In genomic region chr5:177306103-177306640, GRCh38 we compare ENCODE assay signal across 8 cellular contexts. TPM values are rescaled to one million over a fixed set of nuclear protein-coding genes. Genes with fewer than 3 reads are reported as not detected.
DNase-seq lines count a peak whose midpoint lies in the region; ATAC-seq, FAIRE-seq and TF ChIP-seq lines count a peak whose summit lies in the region.
"Not testable (repeated sequence)": the region's sequence is repeated elsewhere in the genome, so short reads cannot be mapped to it uniquely, and the experiment has no call there.

No MANE protein-coding gene starts in this region.

- not testable (repeated sequence) for H2BK5ac ChIP-seq in H9 (ENCODE audit: insufficient read length, low read length)

- H3K9me1 ChIP-seq in K562 (ENCODE audit: control insufficient read depth, insufficient read depth, low read length): not testable (repeated sequence)

- peak overlapping the region; percentile 96 to 100 (median 99) for H3K4me2 ChIP-seq in BLaER1 treated with 17β-estradiol and CSF1 and Interleukin-3, amounts not matched to agents 10 nM and 100 nM
- not testable (repeated sequence) for H3K4me2 ChIP-seq in H9 (ENCODE audit: insufficient read depth, insufficient read length, low read length); K562 (ENCODE audit: insufficient read depth, low read length)

- H2BK15ac ChIP-seq in H9 (ENCODE audit: low read depth, low read length): not testable (repeated sequence)

- H3K4me3 ChIP-seq in BLaER1 treated with 17β-estradiol and CSF1 and Interleukin-3, amounts not matched to agents 10 nM and 100 nM: peak overlapping the region in 9 of 10 experiments; percentile 91 to 97 (median 92); a peak in 19 of 20 replicates
- not testable (repeated sequence) for H3K4me3 ChIP-seq in K562, esophagus squamous epithelium

- intact Hi-C loops in K562 (cut with micrococcal nuclease); esophagus squamous epithelium (cut with DNase I): not testable (repeated sequence)

- not testable (repeated sequence) for H3K79me1 ChIP-seq in H9 (ENCODE audit: insufficient read depth, low read depth, low read length, poor library complexity, severe bottlenecking)

- not testable (repeated sequence) for H4K5ac ChIP-seq in H9 (ENCODE audit: insufficient read length, low read depth, low read length)

- H3K4me3 Mint-ChIP-seq in H9 (peak overlapping the region; percentile 14 to 93; a peak in 2 of 5 replicates), T-cell (peak overlapping the region; percentile 21 to 94 (median 92)), naive B cell (peak overlapping the region in 6 of 8 donors; percentile 22 to 97 (median 50))
- H3K4me3 Mint-ChIP-seq in activated T-cell treated with anti-CD3 and anti-CD28 coated beads, Interleukin-2, amount 50 U/mL, for 4 hours: peak overlapping the region; percentile 92
- peak overlapping the region in 1 of 2 donors; percentile 25 for H3K4me3 Mint-ChIP-seq in stimulated activated naive B cell treated with anti-CD40 and anti-IgM and Interleukin-4, amounts not matched to agents 10 μg/mL and 1 μg/mL and 100 μg/mL, for 72 hours

- H3K27ac Mint-ChIP-seq in H9 (0 out of 7 replicates have a peak overlapping the region, but pooled peaks of 1 of the 3 experiments have one; percentile 49), T-cell (peak overlapping the region; percentile 16 to 94), naive B cell (peak overlapping the region in 2 of 6 donors; percentile 18 to 88)
- H3K27ac Mint-ChIP-seq in stimulated activated naive B cell treated with anti-CD40 and anti-IgM and Interleukin-4, amounts not matched to agents 10 μg/mL and 1 μg/mL and 100 μg/mL, for 72 hours: peak overlapping the region; percentile 14

- not testable (repeated sequence) for TF ChIP-seq CTCF in H9 (conservative IDR thresholded peaks at IDR 0.05); K562 (IDR thresholded peaks at IDR 0.05 in 2 of 3, conservative IDR thresholded peaks at IDR 0.05 in 1 of 3; ENCODE audit: insufficient read depth in 2 of 3, low read depth in 1 of 3, low read length in 3 of 3); esophagus squamous epithelium (IDR thresholded peaks at IDR 0.05)

- not testable (repeated sequence) for TF ChIP-seq EP300 in K562 (IDR thresholded peaks at IDR 0.05; ENCODE audit: low read length)

- ATAC-seq in T-cell (replicated peaks in 1 of 4); activated T-cell treated with anti-CD3 and anti-CD28 coated beads, Interleukin-2, amount 50 U/mL, for 4 hours; K562; naive B cell (ENCODE audit: low read depth in 2 of 2); stimulated activated naive B cell treated with anti-CD40 and anti-IgM and Interleukin-4, amounts not matched to agents 10 μg/mL and 1 μg/mL and 100 μg/mL, for 72 hours (replicated peaks): not testable (repeated sequence)

- H4K91ac ChIP-seq in H9 (ENCODE audit: insufficient read length, low read depth, low read length): not testable (repeated sequence)

- H4K8ac ChIP-seq in H9 (replicated peaks; ENCODE audit: insufficient read length, low read depth, low read length): not testable (repeated sequence)

- H2AFZ ChIP-seq in H9 (ENCODE audit: low read length); K562 (ENCODE audit: low read depth, low read length): not testable (repeated sequence)

- not testable (repeated sequence) for FAIRE-seq in K562 (lab: Jason Lieb, UNC)

- not testable (repeated sequence) for H3K18ac ChIP-seq in H9 (ENCODE audit: insufficient read length, low read depth, low read length)

- not testable (repeated sequence) for TF ChIP-seq RAD21 in K562 (CRISPR knock-in tag; conservative IDR thresholded peaks at IDR 0.05 in 1 of 2, IDR thresholded peaks at IDR 0.05 in 1 of 2)

- not testable (repeated sequence) for H3K23ac ChIP-seq in H9 (ENCODE audit: insufficient read length, low read depth, low read length)

- H3K4me1 Mint-ChIP-seq in H9 (peaks cover 27 to 32% of the 10 kb centered on the region in 2 experiments), T-cell (peaks cover 54 to 76% (median 59%) of the 10 kb centered on the region in 3 donors), naive B cell (peaks cover 39 to 70% (median 67%) of the 10 kb centered on the region in 3 donors)
- peaks cover 62% of the 10 kb centered on the region for H3K4me1 Mint-ChIP-seq in activated T-cell treated with anti-CD3 and anti-CD28 coated beads, Interleukin-2, amount 50 U/mL, for 4 hours (ENCODE audit: low read depth)
- H3K4me1 Mint-ChIP-seq in stimulated activated naive B cell treated with anti-CD40 and anti-IgM and Interleukin-4, amounts not matched to agents 10 μg/mL and 1 μg/mL and 100 μg/mL, for 72 hours: peaks cover 44 to 73% of the 10 kb centered on the region in 2 donors

- not testable (repeated sequence) for H3K79me2 ChIP-seq in H9 (ENCODE audit: insufficient read depth, low read length)
- H3K79me2 ChIP-seq in K562 (ENCODE audit: control insufficient read depth, insufficient read depth, low read length): peaks cover 54% of the 10 kb centered on the region

- H3K27ac ChIP-seq in BLaER1 treated with 17β-estradiol and CSF1 and Interleukin-3, amounts not matched to agents 10 nM and 100 nM: peak overlapping the region; percentile 90 to 100 (median 98)
- not testable (repeated sequence) for H3K27ac ChIP-seq in H9 (ENCODE audit: insufficient read length, low read depth, low read length); K562 (ENCODE audit: extremely low read depth, low read depth, low read length)
- peak overlapping the region; percentile 39 to 98 (median 92) for H3K27ac ChIP-seq in esophagus squamous epithelium

- H2BK20ac ChIP-seq in H9 (ENCODE audit: low read depth, low read length, poor library complexity, severe bottlenecking): not testable (repeated sequence)

- H3K36me3 Mint-ChIP-seq in H9 (ENCODE audit: insufficient read depth in 1 of 3, low read depth in 3 of 3): peaks cover 24 to 38% (median 31%) of the 10 kb centered on the region in 3 experiments
- peaks cover 15% of the 10 kb centered on the region for H3K36me3 Mint-ChIP-seq in T-cell
- peaks cover 12% of the 10 kb centered on the region for H3K36me3 Mint-ChIP-seq in activated T-cell treated with anti-CD3 and anti-CD28 coated beads, Interleukin-2, amount 50 U/mL, for 4 hours (ENCODE audit: insufficient read depth)
- not testable (repeated sequence) for H3K36me3 Mint-ChIP-seq in naive B cell
- H3K36me3 Mint-ChIP-seq in stimulated activated naive B cell treated with anti-CD40 and anti-IgM and Interleukin-4, amounts not matched to agents 10 μg/mL and 1 μg/mL and 100 μg/mL, for 72 hours: peaks cover 14 to 43% of the 10 kb centered on the region in 2 donors

- not testable (repeated sequence) for TF ChIP-seq POLR2A in K562 (conservative IDR thresholded peaks at IDR 0.05); esophagus squamous epithelium (IDR thresholded peaks at IDR 0.05)

- H3K4ac ChIP-seq in H9 (ENCODE audit: low read depth, low read length): not testable (repeated sequence)

- H4K20me1 ChIP-seq in BLaER1 treated with 17β-estradiol and CSF1 and Interleukin-3, amounts not matched to agents 10 nM and 100 nM: peaks cover 0 to 68% (median 26%) of the 10 kb centered on the region in 11 experiments; a peak in 17 of 22 replicates
- H4K20me1 ChIP-seq in H9 (ENCODE audit: control insufficient read depth, insufficient read depth, insufficient read length); K562 (replicated peaks; ENCODE audit: control insufficient read depth, insufficient read depth, low read length): not testable (repeated sequence)

- peaks cover 28 to 68% (median 46%) of the 10 kb centered on the region in 11 experiments for H3K36me3 ChIP-seq in BLaER1 treated with 17β-estradiol and CSF1 and Interleukin-3, amounts not matched to agents 10 nM and 100 nM
- peaks cover 46% of the 10 kb centered on the region for H3K36me3 ChIP-seq in K562 (ENCODE audit: control insufficient read depth, insufficient read depth, low read length)
- peaks cover 5 to 48% (median 8%) of the 10 kb centered on the region in 3 donors for H3K36me3 ChIP-seq in esophagus squamous epithelium

- H3K9me3 ChIP-seq in BLaER1 treated with 17β-estradiol and CSF1 and Interleukin-3, amounts not matched to agents 10 nM and 100 nM (replicated peaks in 1 of 11); H9 (ENCODE audit: control insufficient read depth, low read depth, low read length); K562 (replicated peaks; ENCODE audit: control insufficient read depth, insufficient read depth, low read depth, low read length); esophagus squamous epithelium: not testable (repeated sequence)

- POLR2A ChIA-PET in T-cell (lab: Charles Lee): not testable (repeated sequence)
- POLR2A ChIA-PET in K562 (lab: Yijun Ruan, JAX): interaction anchor here (1.0 to 1.4 kb wide), 3 partner anchors 8 to 121 kb away, joined by 3 to 5 read pairs (median 4); partner anchors contain the start of gene LMAN2

- CTCF ChIA-PET in T-cell (lab: Charles Lee); K562 (lab: Yijun Ruan, JAX; ENCODE audit: low intra/inter-chr PET ratio): not testable (repeated sequence)

- H3K4me1 ChIP-seq in BLaER1 treated with 17β-estradiol and CSF1 and Interleukin-3, amounts not matched to agents 10 nM and 100 nM: peaks cover 70 to 88% (median 74%) of the 10 kb centered on the region in 10 experiments
- H3K4me1 ChIP-seq in H9 (ENCODE audit: insufficient read depth, low read length): not testable (repeated sequence)
- H3K4me1 ChIP-seq in K562 (replicated peaks in 1 of 2; ENCODE audit: control insufficient read depth in 2 of 2, insufficient read depth in 2 of 2, low read length in 2 of 2) (peaks cover 33 to 60% of the 10 kb centered on the region in 2 experiments; a peak in 4 of 5 replicates), esophagus squamous epithelium (peaks cover 48 to 88% (median 48%) of the 10 kb centered on the region in 3 donors)

- peaks cover 13% of the 10 kb centered on the region for H3K23me2 ChIP-seq in H9 (ENCODE audit: insufficient read length, low read depth, low read length, poor library complexity, severe bottlenecking)

- H3K27me3 Mint-ChIP-seq in H9 (ENCODE audit: low read depth); T-cell; activated T-cell treated with anti-CD3 and anti-CD28 coated beads, Interleukin-2, amount 50 U/mL, for 4 hours (ENCODE audit: low read depth); naive B cell; stimulated activated naive B cell treated with anti-CD40 and anti-IgM and Interleukin-4, amounts not matched to agents 10 μg/mL and 1 μg/mL and 100 μg/mL, for 72 hours: not testable (repeated sequence)

- not testable (repeated sequence) for DNase-seq in H9; T-cell; activated T-cell treated with anti-CD3 and anti-CD28 coated beads, Interleukin-2, amount 50 U/mL, for 4 hours; K562 (ENCODE audit: extremely low read depth in 1 of 4, low spot score in 3 of 4); esophagus squamous epithelium (lab: John Stamatoyannopoulos, UW); naive B cell; stimulated activated naive B cell treated with anti-CD40 and anti-IgM and Interleukin-4, amounts not matched to agents 10 μg/mL and 1 μg/mL and 100 μg/mL, for 72 hours

- not testable (repeated sequence) for H3K56ac ChIP-seq in H9 (ENCODE audit: insufficient read length, low read depth, low read length)

- not testable (repeated sequence) for BruUV-seq in K562 (replicated peaks; lab: Mats Ljungman, UMichigan)

- H3T11ph ChIP-seq in H9 (ENCODE audit: low read length): not testable (repeated sequence)

- peak overlapping the region; percentile 89 to 98 (median 96) for H3K9ac ChIP-seq in BLaER1 treated with 17β-estradiol and CSF1 and Interleukin-3, amounts not matched to agents 10 nM and 100 nM
- H3K9ac ChIP-seq in H9 (ENCODE audit: extremely low read depth, insufficient read length, low read length); K562 (ENCODE audit: insufficient read depth in 1 of 2, low read depth in 2 of 2, low read length in 2 of 2): not testable (repeated sequence)

- H2BK12ac ChIP-seq in H9 (ENCODE audit: insufficient read length, low read depth, low read length): not testable (repeated sequence)

- in situ Hi-C loops in K562 (cut with MboI): not testable (repeated sequence)

- H2BK120ac ChIP-seq in H9 (ENCODE audit: low read depth, low read length, poor library complexity, severe bottlenecking): not testable (repeated sequence)

- not testable (repeated sequence) for H3K14ac ChIP-seq in H9 (ENCODE audit: insufficient read depth, low read length)

- H2AK5ac ChIP-seq in H9 (ENCODE audit: insufficient read length, low read length): not testable (repeated sequence)

- WGBS in H9 (ENCODE audit: extremely low coverage, insufficient read length, low lambda C conversion rate): no CpG with 5 or more reads among the region's 11 CpGs
- WGBS in K562 (ENCODE audit: insufficient coverage, low coverage, missing lambda C conversion rate): 94% methylated on average over 11 of the region's 11 CpGs
- 58 to 67% methylated on average over 7 to 8 of the region's 11 CpGs for WGBS in esophagus squamous epithelium, 2 donors

- not testable (repeated sequence) for H3K27me3 ChIP-seq in BLaER1 treated with 17β-estradiol and CSF1 and Interleukin-3, amounts not matched to agents 10 nM and 100 nM; H9 (ENCODE audit: insufficient read depth, low read length); K562 (ENCODE audit: control insufficient read depth in 2 of 2, insufficient read depth in 2 of 2, low read length in 2 of 2); esophagus squamous epithelium

- not testable (repeated sequence) for H3K9me3 Mint-ChIP-seq in H9; T-cell; activated T-cell treated with anti-CD3 and anti-CD28 coated beads, Interleukin-2, amount 50 U/mL, for 4 hours; naive B cell; stimulated activated naive B cell treated with anti-CD40 and anti-IgM and Interleukin-4, amounts not matched to agents 10 μg/mL and 1 μg/mL and 100 μg/mL, for 72 hours

RNA-seq across cellular contexts. Expression of gene PRELID1, which starts 2.6 kb away (rescaled TPM):
- total RNA-seq in H9 (2021): 212 and 213 TPM in 2 replicates
- 10 to 100 TPM; 52.0 to 84.9 (median 74.5) TPM for total RNA-seq in T-cell
- 100 to 1,000 TPM; 293 to 372 (median 302) TPM for total RNA-seq in activated T-cell treated with anti-CD3 and anti-CD28 coated beads, Interleukin-2, amount 50 U/mL, for 4 hours
- total RNA-seq in K562 (2011; cell fraction: chromatin; rRNA removed; ENCODE audit: low replicate concordance): 48.2 and 87.9 TPM in 2 replicates
- 113 and 136 TPM in 2 replicates for total RNA-seq in K562 (2011; cell fraction: nucleolus; rRNA removed)
- 88.0 and 98.6 TPM in 2 replicates for total RNA-seq in K562 (2011; cell fraction: nucleoplasm; rRNA removed)
- total RNA-seq in K562 (2014; rRNA removed): 330 and 397 TPM in 2 replicates
- 240 and 288 TPM in 2 replicates for total RNA-seq in K562 (2014; rRNA removed; fragmentation: Illumina TruSeq; extraction: Trizol)
- 336 and 342 TPM in 2 replicates for total RNA-seq in K562 (2015; rRNA removed; fragmentation: Illumina TruSeq; extraction: Trizol)
- total RNA-seq in K562 (2021): 357 and 376 TPM in 2 replicates
- polyA plus RNA-seq in K562 (2011; rRNA removed): 306 and 340 TPM in 2 replicates
- polyA plus RNA-seq in K562 (2011; cell fraction: cytosol; rRNA removed): 419 and 903 TPM in 2 replicates
- polyA plus RNA-seq in K562 (2011; cell fraction: nucleus; rRNA removed): 140 and 180 TPM in 2 replicates
- polyA plus RNA-seq in K562 (2012): 250 and 264 TPM in 2 replicates
- polyA plus RNA-seq in K562 (2014; fragmentation: Illumina TruSeq; extraction: Trizol): 313 and 379 TPM in 2 replicates
- 10 to 100 TPM; 40.1 to 63.7 TPM for polyA plus RNA-seq in K562 (2014; fragmentation: Nextera tagmentation; extraction: Ambion mirVana)
- polyA plus RNA-seq in K562 (2014; rRNA removed): 484 and 583 TPM in 2 replicates
- polyA minus RNA-seq in K562 (2011; rRNA and poly(A)+ RNA removed): 122 and 169 TPM in 2 replicates
- 115 and 142 TPM in 2 replicates for polyA minus RNA-seq in K562 (2011; cell fraction: cytosol; rRNA and poly(A)+ RNA removed)
- polyA minus RNA-seq in K562 (2011; cell fraction: nucleus; rRNA and poly(A)+ RNA removed): 52.6 and 54.7 TPM in 2 replicates
- 100 to 1,000 TPM in 2 of 4 donors, 10 to 100 TPM in 2; 88.7 to 184 (median 108) TPM for total RNA-seq in esophagus squamous epithelium
- polyA plus RNA-seq in naive B cell (ENCODE audit: low read depth in 6 of 6): 100 to 1,000 TPM; 162 to 227 (median 176) TPM

RNA-seq across cellular contexts. Expression of gene RAB24, which starts 2.7 kb away (rescaled TPM):
- total RNA-seq in H9 (2021): 17.6 and 18.6 TPM in 2 replicates
- 10 to 100 TPM; 18.2 to 34.0 (median 25.2) TPM for total RNA-seq in T-cell
- total RNA-seq in activated T-cell treated with anti-CD3 and anti-CD28 coated beads, Interleukin-2, amount 50 U/mL, for 4 hours: 10 to 100 TPM; 26.3 to 29.8 (median 27.5) TPM
- total RNA-seq in K562 (2011; cell fraction: chromatin; rRNA removed; ENCODE audit: low replicate concordance): 54.0 and 133 TPM in 2 replicates
- total RNA-seq in K562 (2011; cell fraction: nucleolus; rRNA removed): 129 and 138 TPM in 2 replicates
- total RNA-seq in K562 (2011; cell fraction: nucleoplasm; rRNA removed): 74.5 and 88.1 TPM in 2 replicates
- 61.1 and 72.5 TPM in 2 replicates for total RNA-seq in K562 (2014; rRNA removed)
- 16.8 and 21.2 TPM in 2 replicates for total RNA-seq in K562 (2014; rRNA removed; fragmentation: Illumina TruSeq; extraction: Trizol)
- total RNA-seq in K562 (2015; rRNA removed; fragmentation: Illumina TruSeq; extraction: Trizol): 21.1 and 22.2 TPM in 2 replicates
- 52.5 and 56.7 TPM in 2 replicates for total RNA-seq in K562 (2021)
- 70.4 and 85.1 TPM in 2 replicates for polyA plus RNA-seq in K562 (2011; rRNA removed)
- polyA plus RNA-seq in K562 (2011; cell fraction: cytosol; rRNA removed): 83.0 and 103 TPM in 2 replicates
- 376 and 417 TPM in 2 replicates for polyA plus RNA-seq in K562 (2011; cell fraction: nucleus; rRNA removed)
- 48.9 and 65.7 TPM in 2 replicates for polyA plus RNA-seq in K562 (2012)
- polyA plus RNA-seq in K562 (2014; fragmentation: Illumina TruSeq; extraction: Trizol): 34.8 and 40.4 TPM in 2 replicates
- polyA plus RNA-seq in K562 (2014; fragmentation: Nextera tagmentation; extraction: Ambion mirVana): 10 to 100 TPM; 13.9 to 15.7 TPM
- 107 TPM in 2 replicates for polyA plus RNA-seq in K562 (2014; rRNA removed)
- polyA minus RNA-seq in K562 (2011; rRNA and poly(A)+ RNA removed): 15.0 and 17.4 TPM in 2 replicates
- 10.5 and 14.7 TPM in 2 replicates for polyA minus RNA-seq in K562 (2011; cell fraction: cytosol; rRNA and poly(A)+ RNA removed)
- polyA minus RNA-seq in K562 (2011; cell fraction: nucleus; rRNA and poly(A)+ RNA removed): 32.3 and 39.1 TPM in 2 replicates
- 10 to 100 TPM; 24.0 to 74.4 (median 49.8) TPM for total RNA-seq in esophagus squamous epithelium
- polyA plus RNA-seq in naive B cell (ENCODE audit: low read depth in 6 of 6): 10 to 100 TPM; 33.0 to 79.5 (median 47.3) TPM

RNA-seq across cellular contexts. Expression of gene MXD3, which starts 5.5 kb away (rescaled TPM):
- total RNA-seq in H9 (2021): 9.8 and 10.9 TPM in 2 replicates
- 10 to 100 TPM in 4 of 5 donors, 1 to 10 TPM in 1; 9.3 to 15.2 (median 12.4) TPM for total RNA-seq in T-cell
- total RNA-seq in activated T-cell treated with anti-CD3 and anti-CD28 coated beads, Interleukin-2, amount 50 U/mL, for 4 hours: 1 to 10 TPM; 3.7 to 5.1 (median 4.3) TPM
- total RNA-seq in K562 (2011; cell fraction: chromatin; rRNA removed; ENCODE audit: low replicate concordance): 16.1 and 35.8 TPM in 2 replicates
- 30.9 and 32.9 TPM in 2 replicates for total RNA-seq in K562 (2011; cell fraction: nucleolus; rRNA removed)
- 25.8 and 34.4 TPM in 2 replicates for total RNA-seq in K562 (2011; cell fraction: nucleoplasm; rRNA removed)
- 18.2 and 19.5 TPM in 2 replicates for total RNA-seq in K562 (2014; rRNA removed)
- 0.65 and 0.83 TPM in 2 replicates for total RNA-seq in K562 (2014; rRNA removed; fragmentation: Illumina TruSeq; extraction: Trizol)
- 4.5 and 6.1 TPM in 2 replicates for total RNA-seq in K562 (2015; rRNA removed; fragmentation: Illumina TruSeq; extraction: Trizol)
- total RNA-seq in K562 (2021): 12.0 and 16.2 TPM in 2 replicates
- polyA plus RNA-seq in K562 (2011; rRNA removed): 5.2 and 13.6 TPM in 2 replicates
- 9.9 and 15.2 TPM in 2 replicates for polyA plus RNA-seq in K562 (2011; cell fraction: cytosol; rRNA removed)
- polyA plus RNA-seq in K562 (2011; cell fraction: nucleus; rRNA removed): 81.7 and 87.5 TPM in 2 replicates
- polyA plus RNA-seq in K562 (2012): 9.2 and 20.7 TPM in 2 replicates
- polyA plus RNA-seq in K562 (2014; fragmentation: Illumina TruSeq; extraction: Trizol): 1.8 and 4.5 TPM in 2 replicates
- under 1 TPM; 0.28 to 0.59 TPM for polyA plus RNA-seq in K562 (2014; fragmentation: Nextera tagmentation; extraction: Ambion mirVana)
- polyA plus RNA-seq in K562 (2014; rRNA removed): 22.8 and 24.8 TPM in 2 replicates
- 1.8 and 1.9 TPM in 2 replicates for polyA minus RNA-seq in K562 (2011; rRNA and poly(A)+ RNA removed)
- polyA minus RNA-seq in K562 (2011; cell fraction: cytosol; rRNA and poly(A)+ RNA removed): 1.2 and 4.6 TPM in 2 replicates
- 12.3 and 14.9 TPM in 2 replicates for polyA minus RNA-seq in K562 (2011; cell fraction: nucleus; rRNA and poly(A)+ RNA removed)
- total RNA-seq in esophagus squamous epithelium: 10 to 100 TPM in 2 of 4 donors, 1 to 10 TPM in 2; 7.4 to 15.3 (median 9.5) TPM
- polyA plus RNA-seq in naive B cell (ENCODE audit: low read depth in 6 of 6): 1 to 10 TPM in 4 of 6 donors, under 1 TPM in 2; 0.52 to 2.3 (median 1.4) TPM

RNA-seq across cellular contexts. Expression of gene LMAN2, which starts 45.3 kb away (rescaled TPM):
- 105 and 106 TPM in 2 replicates for total RNA-seq in H9 (2021)
- total RNA-seq in T-cell: 100 to 1,000 TPM in 3 of 5 donors, 10 to 100 TPM in 2; 67.2 to 122 (median 106) TPM
- 100 to 1,000 TPM; 120 to 129 (median 127) TPM for total RNA-seq in activated T-cell treated with anti-CD3 and anti-CD28 coated beads, Interleukin-2, amount 50 U/mL, for 4 hours
- 108 and 260 TPM in 2 replicates for total RNA-seq in K562 (2011; cell fraction: chromatin; rRNA removed; ENCODE audit: low replicate concordance)
- 422 and 429 TPM in 2 replicates for total RNA-seq in K562 (2011; cell fraction: nucleolus; rRNA removed)
- 240 and 283 TPM in 2 replicates for total RNA-seq in K562 (2011; cell fraction: nucleoplasm; rRNA removed)
- 200 and 216 TPM in 2 replicates for total RNA-seq in K562 (2014; rRNA removed)
- total RNA-seq in K562 (2014; rRNA removed; fragmentation: Illumina TruSeq; extraction: Trizol): 69.3 and 110 TPM in 2 replicates
- 179 and 196 TPM in 2 replicates for total RNA-seq in K562 (2015; rRNA removed; fragmentation: Illumina TruSeq; extraction: Trizol)
- total RNA-seq in K562 (2021): 130 and 136 TPM in 2 replicates
- 119 and 150 TPM in 2 replicates for polyA plus RNA-seq in K562 (2011; rRNA removed)
- polyA plus RNA-seq in K562 (2011; cell fraction: cytosol; rRNA removed): 299 and 407 TPM in 2 replicates
- polyA plus RNA-seq in K562 (2011; cell fraction: nucleus; rRNA removed): 207 and 224 TPM in 2 replicates
- 176 and 216 TPM in 2 replicates for polyA plus RNA-seq in K562 (2012)
- polyA plus RNA-seq in K562 (2014; fragmentation: Illumina TruSeq; extraction: Trizol): 241 and 254 TPM in 2 replicates
- 1 to 10 TPM; 2.7 to 8.5 TPM for polyA plus RNA-seq in K562 (2014; fragmentation: Nextera tagmentation; extraction: Ambion mirVana)
- 196 and 235 TPM in 2 replicates for polyA plus RNA-seq in K562 (2014; rRNA removed)
- 113 and 151 TPM in 2 replicates for polyA minus RNA-seq in K562 (2011; rRNA and poly(A)+ RNA removed)
- 150 and 163 TPM in 2 replicates for polyA minus RNA-seq in K562 (2011; cell fraction: cytosol; rRNA and poly(A)+ RNA removed)
- polyA minus RNA-seq in K562 (2011; cell fraction: nucleus; rRNA and poly(A)+ RNA removed): 76.1 and 108 TPM in 2 replicates
- total RNA-seq in esophagus squamous epithelium: 100 to 1,000 TPM; 225 to 384 (median 257) TPM
- polyA plus RNA-seq in naive B cell (ENCODE audit: low read depth in 6 of 6): 100 to 1,000 TPM; 182 to 243 (median 191) TPM

RNA-seq across cellular contexts. Expression of gene RGS14, which starts 51.6 kb away (rescaled TPM):
- total RNA-seq in H9 (2021) (12.3 and 16.4 TPM in 2 replicates), T-cell (100 to 1,000 TPM in 3 of 5 donors, 10 to 100 TPM in 2; 85.7 to 209 (median 195) TPM), K562 (2014; rRNA removed) (63.1 and 86.1 TPM in 2 replicates), K562 (2014; rRNA removed; fragmentation: Illumina TruSeq; extraction: Trizol) (6.3 and 10.5 TPM in 2 replicates), K562 (2015; rRNA removed; fragmentation: Illumina TruSeq; extraction: Trizol) (34.5 and 38.8 TPM in 2 replicates), K562 (2021) (50.3 and 55.4 TPM in 2 replicates), esophagus squamous epithelium (10 to 100 TPM; 32.7 to 37.8 (median 34.8) TPM)
- total RNA-seq in activated T-cell treated with anti-CD3 and anti-CD28 coated beads, Interleukin-2, amount 50 U/mL, for 4 hours: 10 to 100 TPM; 43.7 to 62.3 (median 46.2) TPM
- total RNA-seq in K562 (2011; cell fraction: chromatin; rRNA removed; ENCODE audit: low replicate concordance): 35.8 and 98.9 TPM in 2 replicates
- total RNA-seq in K562 (2011; cell fraction: nucleolus; rRNA removed): 87.6 and 104 TPM in 2 replicates
- 52.4 and 57.0 TPM in 2 replicates for total RNA-seq in K562 (2011; cell fraction: nucleoplasm; rRNA removed)
- polyA plus RNA-seq in K562 (2011; rRNA removed) (21.2 and 40.8 TPM in 2 replicates), K562 (2014; fragmentation: Illumina TruSeq; extraction: Trizol) (42.0 and 46.3 TPM in 2 replicates), K562 (2014; fragmentation: Nextera tagmentation; extraction: Ambion mirVana) (1 to 10 TPM in 1 of 2 experiments, under 1 TPM in 1; 0.28 to 1.3 TPM), K562 (2014; rRNA removed) (75.9 and 101 TPM in 2 replicates), naive B cell (ENCODE audit: low read depth in 6 of 6) (10 to 100 TPM; 16.6 to 41.1 (median 23.2) TPM)
- 54.2 and 98.9 TPM in 2 replicates for polyA plus RNA-seq in K562 (2011; cell fraction: cytosol; rRNA removed)
- 174 and 232 TPM in 2 replicates for polyA plus RNA-seq in K562 (2011; cell fraction: nucleus; rRNA removed)
- polyA plus RNA-seq in K562 (2012): 40.9 and 53.0 TPM in 2 replicates
- polyA minus RNA-seq in K562 (2011; rRNA and poly(A)+ RNA removed): 11.5 and 13.6 TPM in 2 replicates
- polyA minus RNA-seq in K562 (2011; cell fraction: cytosol; rRNA and poly(A)+ RNA removed): 20.3 and 24.8 TPM in 2 replicates
- 49.7 and 64.5 TPM in 2 replicates for polyA minus RNA-seq in K562 (2011; cell fraction: nucleus; rRNA and poly(A)+ RNA removed)
